In genomic region chr11:79484872-79485271, GRCh38 we compare ENCODE assay signal across 3 cellular contexts.
TF ChIP-seq lines count a peak whose summit lies in the region.

No MANE protein-coding gene starts in this region.

TF ChIP-seq in A549, 52 proteins besides CTCF, POLR2A, EP300 and RAD21:
- TF ChIP-seq MAFK (IDR thresholded peaks at IDR 0.05; ENCODE audit: partially characterized antibody) (peak; percentile 72), HDAC2 (IDR thresholded peaks at IDR 0.05) (no peak)
TF ChIP-seq in A549: peak in this region for 1.

TF ChIP-seq in IMR-90, 13 proteins besides CTCF, POLR2A, EP300 and RAD21:
- TF ChIP-seq MAFK (IDR thresholded peaks at IDR 0.05; ENCODE audit: low read depth, low read length) (peak; percentile 39; the same call in 1 of the 2 replicates), RCOR1 (IDR thresholded peaks at IDR 0.05; ENCODE audit: insufficient replicate concordance, low read length) (no peak)

TF ChIP-seq in H1, 55 proteins besides CTCF, POLR2A, EP300 and RAD21:
- TF ChIP-seq ATF3 (IDR thresholded peaks at IDR 0.05; ENCODE audit: insufficient read depth, low read depth, low read length) (no peak), JUN (IDR thresholded peaks at IDR 0.05; ENCODE audit: low read depth, low read length) (no peak), CBX5 (IDR thresholded peaks at IDR 0.05; ENCODE audit: low read depth, low read length) (no peak), CEBPB (IDR thresholded peaks at IDR 0.05; ENCODE audit: low read depth, low read length) (no peak), CBX8 (IDR thresholded peaks at IDR 0.05; ENCODE audit: borderline replicate concordance, low read depth, low read length) (no peak), ATF2 (IDR thresholded peaks at IDR 0.05; ENCODE audit: low read length) (no peak), EGR1 (IDR thresholded peaks at IDR 0.05; ENCODE audit: borderline replicate concordance, low read depth, low read length) (no peak), TEAD4 (IDR thresholded peaks at IDR 0.05; ENCODE audit: low read depth, low read length) (no peak), SAP30 (IDR thresholded peaks at IDR 0.05; ENCODE audit: insufficient read depth, insufficient replicate concordance, low read length) (no peak), MAX (IDR thresholded peaks at IDR 0.05) (no peak), TCF12 (IDR thresholded peaks at IDR 0.05; ENCODE audit: low read depth, low read length) (no peak), BRCA1 (IDR thresholded peaks at IDR 0.05; ENCODE audit: low read depth, low read length) (no peak), KDM4A (IDR thresholded peaks at IDR 0.05; ENCODE audit: low read depth, low read length, severe bottlenecking) (no peak), ZNF274 (IDR thresholded peaks at IDR 0.05; ENCODE audit: borderline replicate concordance, extremely low read depth, low read length) (no peak)
